In the genomic region with DNA sequence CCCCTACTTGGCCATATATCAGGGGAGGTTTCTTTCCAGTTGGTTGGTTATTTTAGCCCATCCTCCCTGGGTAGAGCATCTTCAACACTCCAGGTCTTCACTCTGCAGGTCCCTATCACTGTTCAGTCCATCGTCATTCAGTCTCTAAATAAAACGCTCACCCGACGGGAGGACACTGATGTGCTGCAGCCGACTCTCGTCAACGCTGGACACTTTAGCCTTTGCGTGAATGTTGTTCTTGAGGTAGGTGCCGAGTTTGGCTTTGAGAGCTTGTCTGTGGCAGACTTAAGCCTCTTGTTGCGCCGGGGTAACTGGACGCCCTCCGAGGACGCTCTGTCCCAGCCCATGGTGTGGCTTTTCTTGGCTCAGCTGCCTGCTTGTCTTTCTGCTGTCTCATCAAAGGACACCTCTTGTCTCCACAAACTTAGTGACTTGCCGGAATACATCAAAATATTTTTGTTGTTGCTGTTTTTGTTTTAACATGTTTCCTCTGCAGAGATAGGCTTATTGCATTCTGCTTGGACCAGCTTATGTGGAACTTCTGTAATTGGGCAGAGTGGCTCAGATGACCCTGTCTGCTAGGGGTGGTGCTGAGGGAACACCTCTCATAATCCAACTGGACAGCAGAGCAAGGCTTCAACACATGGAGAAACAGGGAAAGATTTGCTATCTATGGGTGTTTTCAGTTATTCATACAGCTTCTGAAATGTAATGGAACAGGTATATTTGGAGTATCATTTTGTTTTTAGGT, we compare ENCODE assay signal across 1 cellular context.
TF ChIP-seq lines count a peak whose summit lies in the region.

No MANE protein-coding gene starts in this region.

TF ChIP-seq in GM12878, 131 proteins besides CTCF, POLR2A, EP300 and RAD21:
- TF ChIP-seq MLLT1 (IDR thresholded peaks at IDR 0.05) (peak; percentile 54; the same call in 1 of the 2 replicates), FOXK2 (IDR thresholded peaks at IDR 0.05) (no peak), CBFB (IDR thresholded peaks at IDR 0.05; ENCODE audit: low read depth) (0 out of 2 replicates have a peak, but pooled peaks have one; percentile 41), TCF12 (IDR thresholded peaks at IDR 0.05; ENCODE audit: low read depth, low read length) (no peak), MTA3 (IDR thresholded peaks at IDR 0.05; ENCODE audit: borderline replicate concordance, low read length) (no peak), RELB (IDR thresholded peaks at IDR 0.05; ENCODE audit: low read depth) (no peak), LARP7 (IDR thresholded peaks at IDR 0.05) (no peak), HCFC1 (IDR thresholded peaks at IDR 0.05; ENCODE audit: low read length) (no peak), E4F1 (IDR thresholded peaks at IDR 0.05; ENCODE audit: borderline replicate concordance, partially characterized antibody) (no peak), ZNF24 (IDR thresholded peaks at IDR 0.05) (no peak), SMAD1 (IDR thresholded peaks at IDR 0.05; ENCODE audit: low read depth, partially characterized antibody) (no peak), JUND (IDR thresholded peaks at IDR 0.05; ENCODE audit: low read depth, low read length) (no peak), KAT2A (conservative IDR thresholded peaks at IDR 0.05; ENCODE audit: control insufficient read depth, low read depth, low read length) (no peak), EZH2 (IDR thresholded peaks at IDR 0.05; ENCODE audit: borderline replicate concordance, control insufficient read depth, low read depth, low read length) (no peak), MYB (IDR thresholded peaks at IDR 0.05; ENCODE audit: borderline replicate concordance, low read depth, low read length) (no peak), FOXM1 (IDR thresholded peaks at IDR 0.05; ENCODE audit: low read depth, low read length) (0 out of 2 replicates have a peak, but pooled peaks have one; percentile 45), BACH1 (IDR thresholded peaks at IDR 0.05; ENCODE audit: borderline replicate concordance) (no peak)
- TF ChIP-seq, protein P1, sequence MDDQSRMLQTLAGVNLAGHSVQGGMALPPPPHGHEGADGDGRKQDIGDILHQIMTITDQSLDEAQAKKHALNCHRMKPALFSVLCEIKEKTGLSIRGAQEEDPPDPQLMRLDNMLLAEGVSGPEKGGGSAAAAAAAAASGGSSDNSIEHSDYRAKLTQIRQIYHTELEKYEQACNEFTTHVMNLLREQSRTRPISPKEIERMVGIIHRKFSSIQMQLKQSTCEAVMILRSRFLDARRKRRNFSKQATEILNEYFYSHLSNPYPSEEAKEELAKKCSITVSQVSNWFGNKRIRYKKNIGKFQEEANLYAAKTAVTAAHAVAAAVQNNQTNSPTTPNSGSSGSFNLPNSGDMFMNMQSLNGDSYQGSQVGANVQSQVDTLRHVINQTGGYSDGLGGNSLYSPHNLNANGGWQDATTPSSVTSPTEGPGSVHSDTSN (IDR thresholded peaks at IDR 0.05; ENCODE audit: insufficient replicate concordance, low read depth, low read length) = no peak
